Comparison of ENCODE assay signal across 11 cellular contexts in the genomic region with DNA sequence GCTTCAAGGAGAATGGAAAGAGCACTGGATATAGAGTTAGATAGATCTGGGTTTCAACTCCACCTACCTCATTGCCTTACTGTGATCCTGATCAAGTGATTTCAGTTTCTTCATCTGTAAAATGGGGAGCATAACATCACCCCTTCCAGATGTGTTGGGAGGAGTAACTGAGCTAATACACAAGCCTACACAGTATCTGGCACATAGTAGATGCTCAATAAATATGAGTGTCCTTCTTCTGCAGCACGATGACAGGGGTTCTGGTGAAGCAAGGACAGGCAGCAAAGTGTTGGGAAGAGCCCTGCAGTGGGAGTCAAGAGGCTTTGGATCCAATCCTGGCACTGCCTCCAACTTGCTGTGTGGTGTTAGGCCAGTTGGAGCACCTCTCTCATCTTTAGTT.
DNase-seq lines count a peak whose midpoint lies in the region; ATAC-seq, FAIRE-seq and TF ChIP-seq lines count a peak whose summit lies in the region.
"Had no signal": no experiment of that assay in that cellular context is flagged by ENCODE, and none has a peak within 500 bp of the region (broad histone marks: within the 10 kb centered on the region; RNA-seq: fewer than 3 reads in every experiment).

No MANE protein-coding gene starts in this region.

- H3K14ac ChIP-seq in neuronal stem cell (ENCODE audit: low read length) = no peak overlapping the region

- H3K18ac ChIP-seq in neuronal stem cell (ENCODE audit: low read length) = no peak overlapping the region

- H3K4me1 ChIP-seq in GM12878 (ENCODE audit: control insufficient read depth, insufficient read depth, low read length) = peaks cover 44% of the 10 kb centered on the region
- H3K4me1 ChIP-seq in neuronal stem cell (ENCODE audit: control insufficient read depth in 2 of 2, insufficient read depth in 1 of 2, low read depth in 1 of 2, low read length in 2 of 2) = peaks cover 0 to 14% of the 10 kb centered on the region in 2 donors

- no peak overlapping the region for H2BK12ac ChIP-seq in neuronal stem cell (ENCODE audit: low read length)

- H3K27me3 ChIP-seq in GM12878 (replicated peaks in 1 of 2; ENCODE audit: control insufficient read depth in 2 of 2, insufficient read depth in 2 of 2, low read length in 1 of 2) (no peaks in the 10 kb centered on the region; a peak in 1 of 4 replicates), neuronal stem cell (ENCODE audit: control insufficient read depth in 3 of 3, insufficient read depth in 3 of 3, low read depth in 1 of 3, low read length in 3 of 3) (no peaks in the 10 kb centered on the region)

- POLR2A ChIA-PET in GM12878 (lab: Charles Lee) = interaction anchor here (2.4 kb wide), 1 partner anchor 11 kb away, joined by 17 read pairs; no protein-coding TSS in a partner anchor

- H4K91ac ChIP-seq in neuronal stem cell (ENCODE audit: low read depth, low read length, poor library complexity) = peak overlapping the region; percentile 15

- peak; percentile 2; the same call in 2 of the 3 replicates for ATAC-seq in GM12878
- ATAC-seq: GM23338 had no signal

- CTCF ChIA-PET in Calu3 (lab: Charles Lee) (interaction anchor here (1.1 to 2.6 kb wide), 3 partner anchors 12 to 117 kb away, joined by 5 to 16 read pairs (median 5); no protein-coding TSS in a partner anchor), GM12878 (lab: Yijun Ruan, JAX) (interaction anchor here (1.2 to 3.3 kb wide), 4 partner anchors 10 to 403 kb away, joined by 3 to 22 read pairs (median 5); no protein-coding TSS in a partner anchor)

- H3K4ac ChIP-seq in neuronal stem cell (ENCODE audit: low read length) = no peak overlapping the region

- 94% methylated on average over 1 of the region's 1 CpG for WGBS in GM12878 (ENCODE audit: insufficient coverage, insufficient replicate concordance, low lambda C conversion rate, missing lambda C conversion rate)
- WGBS in neuronal stem cell (ENCODE audit: extremely low coverage in 2 of 2, insufficient read length in 2 of 2, insufficient replicate concordance in 1 of 2), 2 donors = no CpG with 5 or more reads among the region's 1 CpG

- TF ChIP-seq CTCF in Calu3 (IDR thresholded peaks at IDR 0.05; ENCODE audit: unreplicated experiment) (no peak), GM12878 (IDR thresholded peaks at IDR 0.05 in 2 of 3, conservative IDR thresholded peaks at IDR 0.05 in 1 of 3; ENCODE audit: control insufficient read depth in 2 of 3, extremely low read depth in 1 of 3, insufficient read depth in 1 of 3, low read depth in 3 of 3, low read length in 3 of 3) (no peak), coronary artery (IDR thresholded peaks at IDR 0.05) (no peak)

- no peak overlapping the region for H2AFZ ChIP-seq in GM12878 (ENCODE audit: control insufficient read depth, low read depth, low read length)
- H2AFZ ChIP-seq in neuronal stem cell (ENCODE audit: low read length) = no peak overlapping the region
- H2AFZ ChIP-seq: GM23338 had no signal

- no peaks in the 10 kb centered on the region for H3K79me1 ChIP-seq in neuronal stem cell (ENCODE audit: low read depth, low read length)

- no peaks in the 10 kb centered on the region for H3K27me3 Mint-ChIP-seq in Calu3 (ENCODE audit: unreplicated experiment)

- H3K36me3 ChIP-seq in GM12878 (ENCODE audit: control insufficient read depth in 2 of 2, insufficient read depth in 2 of 2, low read length in 1 of 2) (no peaks in the 10 kb centered on the region), neuronal stem cell (replicated peaks in 1 of 2; ENCODE audit: control insufficient read depth in 2 of 2, insufficient read depth in 2 of 2, low read length in 2 of 2) (no peaks in the 10 kb centered on the region)

- no peak for TF ChIP-seq RAD21 in GM12878 (IDR thresholded peaks at IDR 0.05; ENCODE audit: insufficient read depth, low read depth, low read length)

- FAIRE-seq in GM12878 (lab: Jason Lieb, UNC) = no peak

- H4K20me1 ChIP-seq in GM12878 (ENCODE audit: control insufficient read depth, insufficient read depth) = no peaks in the 10 kb centered on the region

- H3K9ac ChIP-seq in GM12878 (ENCODE audit: control insufficient read depth, insufficient read depth, low read length) = no peak overlapping the region
- no peak overlapping the region for H3K9ac ChIP-seq in neuronal stem cell (ENCODE audit: low read depth, low read length, poor library complexity)

- no peaks in the 10 kb centered on the region for H3K79me2 ChIP-seq in GM12878 (ENCODE audit: control insufficient read depth, insufficient read depth, low read length)

- H4K8ac ChIP-seq in neuronal stem cell (ENCODE audit: low read depth, low read length) = no peak overlapping the region

- peak overlapping the region; percentile 10 for H2BK15ac ChIP-seq in neuronal stem cell (ENCODE audit: low read length)

- peaks cover 84% of the 10 kb centered on the region for H3K4me1 Mint-ChIP-seq in Calu3 (ENCODE audit: low read depth, unreplicated experiment)

- TSS peak; percentile 89 for BruUV-seq in Calu3 (replicated peaks; lab: Mats Ljungman, UMichigan)
- BruUV-seq in GM12878 (replicated peaks; lab: Mats Ljungman, UMichigan) = no TSS peak

- no peaks in the 10 kb centered on the region for H3K9me3 Mint-ChIP-seq in Calu3 (ENCODE audit: low read depth, unreplicated experiment)
- H3K9me3 Mint-ChIP-seq: GM23338 had no signal

- no peak overlapping the region for H2BK5ac ChIP-seq in neuronal stem cell (ENCODE audit: low read length)

- H2BK120ac ChIP-seq in neuronal stem cell (ENCODE audit: low read depth, low read length) = no peak overlapping the region

- TF ChIP-seq POLR2A in GM12878 (IDR thresholded peaks at IDR 0.05; ENCODE audit: low read depth, low read length) = no peak

- in situ Hi-C loops in GM12878 (cut with MboI) = no loop called here

- no peak overlapping the region for H3K4me3 ChIP-seq in GM12878
- no peak overlapping the region for H3K4me3 ChIP-seq in neuronal stem cell (ENCODE audit: low read length in 2 of 2)
- no peak overlapping the region for H3K4me3 ChIP-seq in coronary artery
- H3K4me3 ChIP-seq: GM23338 had no signal

- H3K23ac ChIP-seq in neuronal stem cell (ENCODE audit: low read depth, low read length, poor library complexity) = no peak overlapping the region

- H3K36me3 Mint-ChIP-seq in Calu3 (ENCODE audit: insufficient read depth, unreplicated experiment) = peaks cover 41% of the 10 kb centered on the region

- RAD21 ChIA-PET in GM12878 (lab: Charles Lee; ENCODE audit: unreplicated experiment) = interaction anchor here (0.9 to 3.6 kb wide), 3 partner anchors 11 to 393 kb away, joined by 3 to 42 read pairs (median 3); no protein-coding TSS in a partner anchor

- SMC1A ChIA-PET in GM12878 (lab: Charles Lee; ENCODE audit: uncharacterized antibody, unreplicated experiment) = interaction anchor here (0.8 to 3.3 kb wide), 5 partner anchors 9 to 742 kb away, joined by 3 to 24 read pairs (median 5); no protein-coding TSS in a partner anchor

- no peak overlapping the region for H3K27ac ChIP-seq in GM12878 (ENCODE audit: control insufficient read depth, insufficient read depth)
- H3K27ac ChIP-seq in neuronal stem cell (replicated peaks; ENCODE audit: low read length) = no peak overlapping the region
- peak overlapping the region in 1 of 2 donors; percentile 22 for H3K27ac ChIP-seq in coronary artery

- no peaks in the 10 kb centered on the region for H3K9me3 ChIP-seq in GM12878 (replicated peaks; ENCODE audit: control insufficient read depth, insufficient read depth, low read length)
- H3K9me3 ChIP-seq in neuronal stem cell (replicated peaks in 1 of 2; ENCODE audit: control insufficient read depth in 2 of 2, insufficient read depth in 1 of 2, low read depth in 1 of 2, low read length in 2 of 2) = no peaks in the 10 kb centered on the region

- intact Hi-C loops in Calu3 (cut with micrococcal nuclease; ENCODE audit: unreplicated experiment) = loop anchor here (5.0 kb wide), 1 partner anchor 89 kb away; no protein-coding TSS in a partner anchor
- intact Hi-C loops in GM12878 (cut with micrococcal nuclease; ENCODE audit: unreplicated experiment) = no loop called here

- H3K4me2 ChIP-seq in GM12878 (ENCODE audit: control insufficient read depth, insufficient read depth) (peak overlapping the region; percentile 92; the same call in 1 of the 2 replicates), neuronal stem cell (ENCODE audit: insufficient read depth, low read length, poor library complexity, severe bottlenecking) (no peak overlapping the region)
- H3K4me2 ChIP-seq: GM23338 had no signal

- DNase-seq in Calu3 (no peak), NAMALWA (ENCODE audit: low spot score) (peak; percentile 7), GM12878 (ENCODE audit: low read depth, low spot score) (no peak), neuronal stem cell (ENCODE audit: low spot score) (no peak), NCI-H2029 (lab: John Stamatoyannopoulos, UW) (no peak), coronary artery (ENCODE audit: low spot score) (no peak), HCEC 1CT (no peak)
- DNase-seq: DMS 273 treated with DMSO at 0.1 percent for 48 hours, NCI-H1436, NCI-H748 treated with DMSO at 0.1 percent for 48 hours had no signal

- H3K27ac Mint-ChIP-seq in Calu3 (ENCODE audit: unreplicated experiment) = peak overlapping the region; percentile 76
- H3K27ac Mint-ChIP-seq: GM23338 had no signal

- H3K4me3 Mint-ChIP-seq in Calu3 (ENCODE audit: low read depth, unreplicated experiment) = peak overlapping the region; percentile 50
- H3K4me3 Mint-ChIP-seq: GM23338 had no signal

- no peak for TF ChIP-seq EP300 in GM12878 (IDR thresholded peaks at IDR 0.05; ENCODE audit: borderline replicate concordance in 1 of 2, control insufficient read depth in 1 of 2, low read depth in 2 of 2, low read length in 2 of 2)

- H2AK5ac ChIP-seq in neuronal stem cell (ENCODE audit: low read depth, low read length) = peak overlapping the region; percentile 8

TF ChIP-seq in GM12878, 131 proteins besides CTCF, POLR2A, EP300 and RAD21 (continues in another document):
- TF ChIP-seq NR2C1 (IDR thresholded peaks at IDR 0.05) = no peak
- TF ChIP-seq, protein P1, sequence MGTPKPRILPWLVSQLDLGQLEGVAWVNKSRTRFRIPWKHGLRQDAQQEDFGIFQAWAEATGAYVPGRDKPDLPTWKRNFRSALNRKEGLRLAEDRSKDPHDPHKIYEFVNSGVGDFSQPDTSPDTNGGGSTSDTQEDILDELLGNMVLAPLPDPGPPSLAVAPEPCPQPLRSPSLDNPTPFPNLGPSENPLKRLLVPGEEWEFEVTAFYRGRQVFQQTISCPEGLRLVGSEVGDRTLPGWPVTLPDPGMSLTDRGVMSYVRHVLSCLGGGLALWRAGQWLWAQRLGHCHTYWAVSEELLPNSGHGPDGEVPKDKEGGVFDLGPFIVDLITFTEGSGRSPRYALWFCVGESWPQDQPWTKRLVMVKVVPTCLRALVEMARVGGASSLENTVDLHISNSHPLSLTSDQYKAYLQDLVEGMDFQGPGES (IDR thresholded peaks at IDR 0.05) = no peak
- no peak for TF ChIP-seq ZNF274 (IDR thresholded peaks at IDR 0.05; ENCODE audit: insufficient read depth, insufficient read length)
- TF ChIP-seq, protein P2, sequence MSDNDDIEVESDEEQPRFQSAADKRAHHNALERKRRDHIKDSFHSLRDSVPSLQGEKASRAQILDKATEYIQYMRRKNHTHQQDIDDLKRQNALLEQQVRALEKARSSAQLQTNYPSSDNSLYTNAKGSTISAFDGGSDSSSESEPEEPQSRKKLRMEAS (IDR thresholded peaks at IDR 0.05; ENCODE audit: low read depth, low read length) = no peak
- no peak for TF ChIP-seq SP1 (IDR thresholded peaks at IDR 0.05; ENCODE audit: low read depth, low read length)
